In the genomic region with DNA sequence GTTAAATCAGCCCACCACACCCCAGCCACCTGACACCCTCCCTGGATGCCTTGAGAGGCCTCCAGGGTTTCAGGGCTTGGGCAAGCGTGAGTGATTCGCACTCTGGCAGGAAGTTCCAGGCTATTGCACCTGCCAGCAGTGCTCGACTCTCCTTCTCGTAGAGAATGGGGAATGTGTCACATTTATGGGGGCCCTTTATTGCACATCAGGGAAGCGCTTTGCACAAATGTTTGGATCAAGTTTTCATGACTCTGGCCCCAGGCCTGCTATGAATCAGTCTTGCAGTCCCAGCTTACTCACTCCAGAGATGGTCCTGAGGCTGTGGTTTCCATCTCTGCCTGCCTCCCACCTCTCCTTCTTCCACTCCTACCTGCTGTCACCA, we compare ENCODE assay signal across 11 cellular contexts.
DNase-seq lines count a peak whose midpoint lies in the region; ATAC-seq and TF ChIP-seq lines count a peak whose summit lies in the region.
"Had no signal": no experiment of that assay in that cellular context is flagged by ENCODE, and none has a peak within 500 bp of the region (broad histone marks: within the 10 kb centered on the region; RNA-seq: fewer than 3 reads in every experiment).

No MANE protein-coding gene starts in this region.

- no peak overlapping the region for H3K4me3 ChIP-seq in psoas muscle
- H3K4me3 ChIP-seq: Peyer's patch had no signal

- no peaks in the 10 kb centered on the region for H3K27me3 ChIP-seq in psoas muscle (ENCODE audit: insufficient read depth in 3 of 3, low read length in 2 of 3)
- H3K27me3 ChIP-seq: Peyer's patch had no signal

- in situ Hi-C loops in Caki2 (cut with HindIII; ENCODE audit: low pct_unique_long_range_greater_than_20kb, low sequenced_read_pairs) = no loop called here

- no peaks in the 10 kb centered on the region for H3K36me3 ChIP-seq in psoas muscle (ENCODE audit: insufficient read depth in 1 of 2, low read depth in 1 of 2)
- H3K36me3 ChIP-seq: Peyer's patch had no signal

- H3K27ac ChIP-seq in psoas muscle = peak overlapping the region; percentile 79
- H3K27ac ChIP-seq: Peyer's patch had no signal

- 24 to 40% (median 27%) methylated on average over 5 of the region's 5 CpGs for WGBS in psoas muscle, 3 donors

- no peaks in the 10 kb centered on the region for H3K9me3 ChIP-seq in psoas muscle
- H3K9me3 ChIP-seq: Peyer's patch had no signal

- intact Hi-C loops in psoas muscle (cut with DNase I) = no loop called here

- ATAC-seq in esophagus mucosa (peak; percentile 51), psoas muscle (peak; percentile 84 to 95 (median 94)), GM19395 (IDR thresholded peaks at IDR 0.05; ENCODE audit: unreplicated experiment) (no peak), GM21825 (IDR thresholded peaks at IDR 0.05; ENCODE audit: unreplicated experiment) (no peak)
- ATAC-seq: activated CD4-positive, CD25-positive, alpha-beta regulatory T cell treated with anti-CD3 and anti-CD28 coated beads, Interleukin-2, amount 50 U/mL, for 24 hours had no signal

- TF ChIP-seq CTCF in psoas muscle (IDR thresholded peaks at IDR 0.05) = no peak

- H3K4me1 ChIP-seq in psoas muscle = no peaks in the 10 kb centered on the region
- H3K4me1 ChIP-seq: Peyer's patch had no signal

- DNase-seq in Caki2 (ENCODE audit: low read depth) = peak; percentile 80
- DNase-seq in NCI-H226 = peak; percentile 59
- peak; percentile 77 to 81 for DNase-seq in psoas muscle
- no peak for DNase-seq in Ammon's horn (ENCODE audit: low spot score)
- no peak for DNase-seq in mucosa of gallbladder (ENCODE audit: low spot score)
- DNase-seq: DMS153, Peyer's patch had no signal

Comparison
In these comparisons a context has a peak if more than half of its experiments do, and no peak if none do; other contexts are left out.
1. DNase-seq: peak in Caki2 (single experiment), NCI-H226 (single experiment) and psoas muscle (2 of 2); none in Ammon's horn (single experiment) and mucosa of gallbladder (single experiment).
2. ATAC-seq: peak in esophagus mucosa (single experiment) and psoas muscle (4 of 4); none in GM19395 (single experiment) and GM21825 (single experiment).